Comparison of ENCODE assay signal across 34 cellular contexts in genomic region chr2:204154863-204155262, GRCh38.
"Had no signal": no experiment of that assay in that cellular context is flagged by ENCODE, and none has a peak within 500 bp of the region (broad histone marks: within the 10 kb centered on the region; RNA-seq: fewer than 3 reads in every experiment).

No MANE protein-coding gene starts in this region.

- H3K9me3 ChIP-seq: adrenal gland, ascending aorta, body of pancreas, breast epithelium had no signal

- H3K27ac ChIP-seq: adrenal gland, ascending aorta, body of pancreas, brain microvascular endothelial cell, breast epithelium, cardiac muscle cell had no signal

- H3K36me3 ChIP-seq: adrenal gland, ascending aorta, brain microvascular endothelial cell, breast epithelium, cardiac muscle cell had no signal

- H3K4me3 ChIP-seq: adrenal gland, ascending aorta, body of pancreas, breast epithelium, cardiac muscle cell had no signal

- ATAC-seq: activated naive CD4-positive, alpha-beta T cell treated with anti-CD3 and anti-CD28 coated beads, Interleukin-2, amount 50 U/mL, for 72 hours; activated naive CD8-positive, alpha-beta T cell treated with anti-CD3 and anti-CD28 coated beads, Interleukin-2, amount 50 U/mL, for 24 hours; activated T-cell treated with anti-CD3 and anti-CD28 coated beads, Interleukin-2, amount 50 U/mL, for 4 hours; activated T-cell treated with anti-CD3 and anti-CD28 coated beads, Interleukin-2, amount 50 U/mL, for 72 hours; activated T-helper 17 cell treated with anti-CD3 and anti-CD28 coated beads, Interleukin-2, amount 50 U/mL, for 72 hours; body of pancreas had no signal

- FAIRE-seq: astrocyte, bronchial epithelial cell had no signal

- H3K4me1 ChIP-seq: adrenal gland, body of pancreas, breast epithelium had no signal

- H3K27me3 ChIP-seq: adrenal gland, ascending aorta, body of pancreas, brain microvascular endothelial cell, breast epithelium, cardiac muscle cell had no signal

- DNase-seq: activated effector memory CD4-positive, alpha-beta T cell treated with anti-CD3 and anti-CD28 coated beads, Interleukin-2, amount 50 U/mL, for 16 hours; activated effector memory CD4-positive, alpha-beta T cell treated with Interleukin-2 at 50 U/mL for 16 hours; activated gamma-delta T cell; activated gamma-delta T cell treated with Interleukin-2 at 50 U/mL for 16 hours; activated naive CD4-positive, alpha-beta T cell; activated naive CD4-positive, alpha-beta T cell treated with anti-CD3 and anti-CD28 coated beads for 36 hours; activated naive CD4-positive, alpha-beta T cell treated with anti-CD3 and anti-CD28 coated beads, Interleukin-2, amount 10 ng/mL, durations not matched to agents 7 days and 5 days; activated naive CD4-positive, alpha-beta T cell treated with anti-CD3 and anti-CD28 coated beads, Interleukin-2, amount 50 U/mL, for 16 hours; activated naive CD4-positive, alpha-beta T cell treated with Interleukin-2 at 50 U/mL for 16 hours; activated naive CD8-positive, alpha-beta T cell treated with anti-CD3 and anti-CD28 coated beads for 36 hours; activated naive CD8-positive, alpha-beta T cell treated with anti-CD3 and anti-CD28 coated beads, Interleukin-2, amount 10 ng/mL, durations not matched to agents 7 days and 5 days; activated naive CD8-positive, alpha-beta T cell treated with anti-CD3 and anti-CD28 coated beads, Interleukin-2, amount 50 U/mL, for 24 hours; activated T-cell treated with anti-CD3 and anti-CD28 coated beads, Interleukin-2, amount 50 U/mL, for 1 hour; activated T-cell treated with anti-CD3 and anti-CD28 coated beads, Interleukin-2, amount 50 U/mL, for 24 hours; activated T-cell treated with anti-CD3 and anti-CD28 coated beads, Interleukin-2, amount 50 U/mL, for 4 hours; activated T-cell treated with anti-CD3 and anti-CD28 coated beads, Interleukin-2, amount 50 U/mL, for 48 hours; activated T-cell treated with anti-CD3 and anti-CD28 coated beads, Interleukin-2, amount 50 U/mL, for 72 hours; adrenal gland; amniotic stem cell; amygdala; anterior cingulate cortex; aorta; body of pancreas; brain microvascular endothelial cell; caudate nucleus; central memory CD4-positive, alpha-beta T cell; cerebellar nuclear complex had no signal
